In the genomic region with DNA sequence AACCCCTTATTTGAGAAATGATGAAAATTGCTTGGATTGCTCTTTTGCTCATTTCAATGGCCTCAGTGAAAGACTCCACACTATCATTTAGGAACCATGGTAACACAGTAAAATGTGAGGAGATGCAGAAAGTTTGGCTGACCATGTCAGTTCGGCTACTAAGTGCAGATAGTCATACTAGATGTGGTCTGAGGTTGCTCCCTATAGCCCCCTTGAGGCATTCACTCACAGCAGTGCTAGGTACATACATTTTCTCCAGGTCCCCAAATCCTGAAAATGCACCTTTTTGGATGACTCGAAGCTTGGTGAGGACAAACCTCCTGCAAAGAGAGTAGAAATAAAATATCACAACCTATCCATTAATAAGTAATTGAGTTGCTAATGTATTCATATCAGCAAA, we compare ENCODE assay signal across 18 cellular contexts.
DNase-seq lines count a peak whose midpoint lies in the region; ATAC-seq and TF ChIP-seq lines count a peak whose summit lies in the region.
"Had no signal": no experiment of that assay in that cellular context is flagged by ENCODE, and none has a peak within 500 bp of the region (broad histone marks: within the 10 kb centered on the region; RNA-seq: fewer than 3 reads in every experiment).

No MANE protein-coding gene starts in this region.

- peak; percentile 14; the same call in 1 of the 2 replicates for TF ChIP-seq CTCF in OCI-LY3 (IDR thresholded peaks at IDR 0.05; ENCODE audit: low read depth, low read length)
- TF ChIP-seq CTCF in mucosa of descending colon (IDR thresholded peaks at IDR 0.05) = no peak
- TF ChIP-seq CTCF in OCI-LY7 (conservative IDR thresholded peaks at IDR 0.05; ENCODE audit: low read length) = no peak

- ATAC-seq in GM18868 (IDR thresholded peaks at IDR 0.05; ENCODE audit: unreplicated experiment) = peak; percentile 56
- ATAC-seq in HG02678 (IDR thresholded peaks at IDR 0.05; ENCODE audit: unreplicated experiment) = peak; percentile 43
- no peak for ATAC-seq in left cardiac atrium
- no peak for ATAC-seq in mucosa of descending colon
- ATAC-seq: GM12878, HepG2 had no signal

- H4K20me1 ChIP-seq in OCI-LY3 (ENCODE audit: insufficient read depth, low read length) = no peaks in the 10 kb centered on the region
- H4K20me1 ChIP-seq in OCI-LY7 (ENCODE audit: insufficient read depth, low read length) = no peaks in the 10 kb centered on the region
- H4K20me1 ChIP-seq: BLaER1 had no signal

- H3K27me3 ChIP-seq in OCI-LY3 (ENCODE audit: low read depth, low read length) = no peaks in the 10 kb centered on the region
- H3K27me3 ChIP-seq: BLaER1 had no signal

- no peak overlapping the region for H3K4me3 ChIP-seq in OCI-LY3 (ENCODE audit: low read length)
- H3K4me3 ChIP-seq in mucosa of descending colon = no peak overlapping the region
- no peak overlapping the region for H3K4me3 ChIP-seq in OCI-LY7 (ENCODE audit: low read depth, low read length, poor library complexity, severe bottlenecking)
- H3K4me3 ChIP-seq: BLaER1, GM12878, HAP-1 had no signal

- DNase-seq in iPS-NIHi11 (ENCODE audit: low spot score) = peak; percentile 16
- DNase-seq in activated CD4-positive, alpha-beta T cell treated with anti-CD3 and anti-CD28 coated beads for 1 hour = no peak
- no peak for DNase-seq in left cardiac atrium
- DNase-seq in mucosa of descending colon = no peak
- no peak for DNase-seq in OCI-LY7 (ENCODE audit: low spot score)
- DNase-seq: 8988T; Calu3; CD4-positive, alpha-beta memory T cell; DMS79 treated with DMSO at 0.1 percent for 48 hours; GF-D8; KBM-7 had no signal

- peaks cover 6% of the 10 kb centered on the region; the same call in 1 of the 2 replicates for H3K4me1 ChIP-seq in OCI-LY3 (ENCODE audit: low read length)
- no peaks in the 10 kb centered on the region for H3K4me1 ChIP-seq in mucosa of descending colon (ENCODE audit: low read depth)
- no peaks in the 10 kb centered on the region for H3K4me1 ChIP-seq in OCI-LY7 (ENCODE audit: insufficient read depth, low read length, poor library complexity, severe bottlenecking)
- H3K4me1 ChIP-seq: BLaER1, HAP-1 had no signal

- BruUV-seq in OCI-LY7 (replicated peaks; lab: Mats Ljungman, UMichigan) = no TSS peak

- H3K27ac ChIP-seq in OCI-LY3 (ENCODE audit: low read length) (no peak overlapping the region), OCI-LY7 (ENCODE audit: low read depth, low read length, poor library complexity, severe bottlenecking) (no peak overlapping the region)
- H3K27ac ChIP-seq: BLaER1 had no signal

- H3K9me3 ChIP-seq in OCI-LY3 (ENCODE audit: insufficient read depth, low read length) = no peaks in the 10 kb centered on the region
- no peaks in the 10 kb centered on the region for H3K9me3 ChIP-seq in mucosa of descending colon
- no peaks in the 10 kb centered on the region for H3K9me3 ChIP-seq in OCI-LY7 (ENCODE audit: low read length)
- H3K9me3 ChIP-seq: BLaER1, HAP-1 had no signal

- H3K79me2 ChIP-seq in OCI-LY3 (ENCODE audit: low read length) (no peaks in the 10 kb centered on the region), OCI-LY7 (ENCODE audit: insufficient read depth, low read depth, low read length) (no peaks in the 10 kb centered on the region)

- CTCF ChIA-PET in OCI-LY7 (lab: Charles Lee; ENCODE audit: unreplicated experiment) = no interaction called here

- H3K4me2 ChIP-seq in OCI-LY3 (ENCODE audit: low read length) (no peak overlapping the region), OCI-LY7 (ENCODE audit: low read length) (no peak overlapping the region)
- H3K4me2 ChIP-seq: BLaER1 had no signal

- H3K9me2 ChIP-seq in OCI-LY7 (ENCODE audit: insufficient read depth, low read length) = no peaks in the 10 kb centered on the region

- no peaks in the 10 kb centered on the region for H3K36me3 ChIP-seq in OCI-LY3 (replicated peaks; ENCODE audit: low read depth, low read length)
- no peaks in the 10 kb centered on the region for H3K36me3 ChIP-seq in mucosa of descending colon (ENCODE audit: low read depth)
- no peaks in the 10 kb centered on the region for H3K36me3 ChIP-seq in OCI-LY7 (ENCODE audit: insufficient read depth, low read length)
- H3K36me3 ChIP-seq: BLaER1, HAP-1 had no signal

- no peak overlapping the region for H3K9ac ChIP-seq in OCI-LY3 (ENCODE audit: low read length)
- H3K9ac ChIP-seq: BLaER1 had no signal

- POLR2A ChIA-PET in OCI-LY7 (lab: Charles Lee) = no interaction called here

- intact Hi-C loops in left cardiac atrium (cut with DNase I) = no loop called here
- intact Hi-C loops in mucosa of descending colon (cut with DNase I, micrococcal nuclease) = no loop called here
- intact Hi-C loops in OCI-LY7 (cut with micrococcal nuclease; ENCODE audit: unreplicated experiment) = no loop called here

- H2AFZ ChIP-seq in OCI-LY3 (ENCODE audit: low read depth, low read length) (no peak overlapping the region), OCI-LY7 (ENCODE audit: low read length) (no peak overlapping the region)

Comparison
In these comparisons a context has a peak if more than half of its experiments do, and no peak if none do; other contexts are left out.
1. ATAC-seq: peak in GM18868 (single experiment) and HG02678 (single experiment); none in left cardiac atrium (0 of 2) and mucosa of descending colon (single experiment).